Comparison of ENCODE assay signal across 10 cellular contexts in genomic region chr5:105563842-105564241, GRCh38.
"Had no signal": no experiment of that assay in that cellular context is flagged by ENCODE, and none has a peak within 500 bp of the region (broad histone marks: within the 10 kb centered on the region; RNA-seq: fewer than 3 reads in every experiment).

No MANE protein-coding gene starts in this region.

- H3K9me3 ChIP-seq: HAP-1 had no signal

- H3K4me1 ChIP-seq: HAP-1 had no signal

- H3K27ac Mint-ChIP-seq: HFFc6, IgD-negative memory B cell had no signal

- H3K36me3 Mint-ChIP-seq: IgD-negative memory B cell had no signal

- FAIRE-seq: H1, H54, HepG2 had no signal

- H3K27ac ChIP-seq: GM23248, HL-60 had no signal

- H3K4me3 ChIP-seq: GM23248, HAP-1 had no signal

- H3K4me1 Mint-ChIP-seq: IgD-negative memory B cell had no signal

- H3K36me3 ChIP-seq: HAP-1 had no signal

- DNase-seq: GM23248, HFFc6, KG1 had no signal

- H3K27me3 Mint-ChIP-seq: IgD-negative memory B cell had no signal

- ATAC-seq: HCT116, HepG2 had no signal

- H3K9ac ChIP-seq: GM23248 had no signal

- H3K4me3 Mint-ChIP-seq: HFFc6, IgD-negative memory B cell had no signal

- H2AFZ ChIP-seq: GM23248 had no signal
